1 cellular context compared by ENCODE assay signal in the genomic region with DNA sequence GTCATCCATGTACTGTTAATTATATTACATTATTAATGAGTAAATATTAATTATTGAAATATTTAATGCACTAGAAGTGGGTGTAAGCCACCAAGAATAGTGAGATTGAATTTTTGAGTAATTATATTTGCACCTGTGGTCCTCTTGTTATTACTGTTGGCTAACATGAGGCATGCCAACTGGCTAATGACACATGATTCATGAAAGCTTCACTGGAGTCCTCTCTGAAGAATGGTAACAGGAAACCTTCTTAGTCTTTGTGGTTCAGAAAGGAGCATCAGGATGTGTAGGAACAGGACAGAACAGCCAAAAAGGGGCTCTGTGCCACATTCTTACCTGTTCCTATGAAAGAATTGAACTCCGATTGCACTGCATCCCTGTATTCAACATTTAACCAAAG.
TF ChIP-seq lines count a peak whose summit lies in the region.

No MANE protein-coding gene starts in this region.

TF ChIP-seq in IMR-90, 13 proteins besides CTCF, POLR2A, EP300 and RAD21 (continued from another document):
- TF ChIP-seq, protein P1, sequence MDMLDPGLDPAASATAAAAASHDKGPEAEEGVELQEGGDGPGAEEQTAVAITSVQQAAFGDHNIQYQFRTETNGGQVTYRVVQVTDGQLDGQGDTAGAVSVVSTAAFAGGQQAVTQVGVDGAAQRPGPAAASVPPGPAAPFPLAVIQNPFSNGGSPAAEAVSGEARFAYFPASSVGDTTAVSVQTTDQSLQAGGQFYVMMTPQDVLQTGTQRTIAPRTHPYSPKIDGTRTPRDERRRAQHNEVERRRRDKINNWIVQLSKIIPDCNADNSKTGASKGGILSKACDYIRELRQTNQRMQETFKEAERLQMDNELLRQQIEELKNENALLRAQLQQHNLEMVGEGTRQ (IDR thresholded peaks at IDR 0.05; ENCODE audit: low read depth, low read length) = no peak
- no peak for TF ChIP-seq MAZ (IDR thresholded peaks at IDR 0.05; ENCODE audit: borderline replicate concordance, low read depth, low read length)
- no peak for TF ChIP-seq MXI1 (IDR thresholded peaks at IDR 0.05; ENCODE audit: borderline replicate concordance, low read depth, low read length)
- no peak for TF ChIP-seq CEBPB (IDR thresholded peaks at IDR 0.05; ENCODE audit: low read depth, low read length)
- TF ChIP-seq RCOR1 (IDR thresholded peaks at IDR 0.05; ENCODE audit: insufficient replicate concordance, low read length) = no peak
- no peak for TF ChIP-seq RFX5 (IDR thresholded peaks at IDR 0.05; ENCODE audit: low read depth, low read length)
